8 cellular contexts compared by ENCODE assay signal in the genomic region with DNA sequence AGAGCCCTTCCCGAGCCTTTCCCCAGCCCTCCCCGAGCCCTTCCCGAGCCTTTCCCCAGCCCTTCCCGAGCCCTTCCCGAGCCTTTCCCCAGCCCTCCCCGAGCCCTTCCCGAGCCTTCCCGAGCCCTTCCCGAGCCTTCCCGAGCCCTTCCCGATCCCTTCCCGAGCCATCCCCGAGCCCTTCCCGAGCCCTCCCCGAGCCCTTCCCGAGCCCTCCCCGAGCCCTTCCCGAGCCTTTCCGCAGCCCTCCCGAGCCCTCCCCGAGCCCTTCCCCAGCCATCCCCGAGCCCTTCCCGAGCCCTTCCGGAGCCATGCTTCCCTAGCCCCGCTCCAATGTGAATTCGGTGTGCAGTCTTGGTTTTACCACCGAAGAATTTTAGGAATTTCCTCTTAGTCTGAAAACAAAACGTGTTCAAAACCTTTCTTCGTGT. TPM values are rescaled to one million over a fixed set of nuclear protein-coding genes. Genes with fewer than 3 reads are reported as not detected.
DNase-seq lines count a peak whose midpoint lies in the region; TF ChIP-seq lines count a peak whose summit lies in the region.
"Not testable (repeated sequence)": the region's sequence is repeated elsewhere in the genome, so short reads cannot be mapped to it uniquely, and the experiment has no call there.

No MANE protein-coding gene starts in this region.

- not testable (repeated sequence) for H3K36me3 Mint-ChIP-seq in H9 (ENCODE audit: insufficient read depth in 1 of 3, low read depth in 3 of 3); chondrocyte (ENCODE audit: low read depth)

- H3K4me3 Mint-ChIP-seq in H9 (peak overlapping the region in 1 of 2 experiments; percentile 64; a peak in 2 of 5 replicates), chondrocyte (ENCODE audit: unreplicated experiment) (peak overlapping the region; percentile 38)

- H4K20me1 ChIP-seq in H9 (ENCODE audit: control insufficient read depth, insufficient read depth, insufficient read length); smooth muscle cell (ENCODE audit: low read depth): not testable (repeated sequence)

- not testable (repeated sequence) for H2BK20ac ChIP-seq in H9 (ENCODE audit: low read depth, low read length, poor library complexity, severe bottlenecking)

- H3K4me1 Mint-ChIP-seq in H9 (peaks cover 5 to 16% of the 10 kb centered on the region in 2 experiments), chondrocyte (ENCODE audit: low read depth) (peaks cover 61% of the 10 kb centered on the region)

- peaks cover 49% of the 10 kb centered on the region for H3K27me3 Mint-ChIP-seq in H9 (ENCODE audit: low read depth)
- H3K27me3 Mint-ChIP-seq in chondrocyte (ENCODE audit: low read depth), result not testable (repeated sequence)

- not testable (repeated sequence) for H4K8ac ChIP-seq in H9 (replicated peaks; ENCODE audit: insufficient read length, low read depth, low read length)

- no CpG with 5 or more reads among the region's 29 CpGs for WGBS in H9 (ENCODE audit: extremely low coverage, insufficient read length, low lambda C conversion rate)
- WGBS in smooth muscle cell (ENCODE audit: low lambda C conversion rate), result 14% methylated on average over 16 of the region's 29 CpGs

- not testable (repeated sequence) for H3K4me1 ChIP-seq in H9 (ENCODE audit: insufficient read depth, low read length); cardiac muscle cell (ENCODE audit: low read depth)
- H3K4me1 ChIP-seq in smooth muscle cell (ENCODE audit: low read depth), result peaks cover 11% of the 10 kb centered on the region

- not testable (repeated sequence) for H3F3A ChIP-seq in smooth muscle cell (ENCODE audit: low read depth)

- not testable (repeated sequence) for H3K18ac ChIP-seq in H9 (ENCODE audit: insufficient read length, low read depth, low read length)

- not testable (repeated sequence) for H3K79me2 ChIP-seq in H9 (ENCODE audit: insufficient read depth, low read length); smooth muscle cell (ENCODE audit: low read depth)

- DNase-seq in AG08395 (ENCODE audit: low spot score) (peak; percentile 61), H9 (peak; percentile 74), NCI-H2081 (lab: John Stamatoyannopoulos, UW) (peak; percentile 53 to 67), chondrocyte (ENCODE audit: low spot score) (peak; percentile 83), cardiac muscle cell (ENCODE audit: low read depth in 1 of 2, low spot score in 1 of 2) (peak; percentile 72 to 77), midbrain (lab: John Stamatoyannopoulos, UW) (peak; percentile 28), smooth muscle cell (lab: John Stamatoyannopoulos, UW; ENCODE audit: unreplicated experiment) (peak; percentile 67)

- H3K4ac ChIP-seq in H9 (ENCODE audit: low read depth, low read length), result not testable (repeated sequence)

- not testable (repeated sequence) for H3K79me1 ChIP-seq in H9 (ENCODE audit: insufficient read depth, low read depth, low read length, poor library complexity, severe bottlenecking)

- H4K91ac ChIP-seq in H9 (ENCODE audit: insufficient read length, low read depth, low read length), result not testable (repeated sequence)

- H3K9me3 Mint-ChIP-seq in H9; chondrocyte (ENCODE audit: low read depth): not testable (repeated sequence)

- H2BK12ac ChIP-seq in H9 (ENCODE audit: insufficient read length, low read depth, low read length), result not testable (repeated sequence)

- H3K9me3 ChIP-seq in H9 (ENCODE audit: control insufficient read depth, low read depth, low read length); cardiac muscle cell (ENCODE audit: low read depth); smooth muscle cell (replicated peaks; ENCODE audit: low read depth): not testable (repeated sequence)

- H3K14ac ChIP-seq in H9 (ENCODE audit: insufficient read depth, low read length), result not testable (repeated sequence)

- H3K27me3 ChIP-seq in H9 (ENCODE audit: insufficient read depth, low read length); smooth muscle cell (ENCODE audit: low read depth): not testable (repeated sequence)
- H3K27me3 ChIP-seq in cardiac muscle cell, result peaks cover 47% of the 10 kb centered on the region

- not testable (repeated sequence) for H3K9ac ChIP-seq in H9 (ENCODE audit: extremely low read depth, insufficient read length, low read length); smooth muscle cell (ENCODE audit: low read depth)

- H3K27ac Mint-ChIP-seq in H9, result not testable (repeated sequence)
- H3K27ac Mint-ChIP-seq in chondrocyte (ENCODE audit: unreplicated experiment), result peak overlapping the region; percentile 89

- not testable (repeated sequence) for H2AFZ ChIP-seq in H9 (ENCODE audit: low read length); smooth muscle cell (ENCODE audit: low read depth)

- H3T11ph ChIP-seq in H9 (ENCODE audit: low read length), result not testable (repeated sequence)

- H3K23me2 ChIP-seq in H9 (ENCODE audit: insufficient read length, low read depth, low read length, poor library complexity, severe bottlenecking), result not testable (repeated sequence)

- not testable (repeated sequence) for H3K56ac ChIP-seq in H9 (ENCODE audit: insufficient read length, low read depth, low read length)

- H3K23ac ChIP-seq in H9 (ENCODE audit: insufficient read length, low read depth, low read length), result not testable (repeated sequence)

- TF ChIP-seq CTCF in H9 (conservative IDR thresholded peaks at IDR 0.05); WI38 (IDR thresholded peaks at IDR 0.05; ENCODE audit: low read depth, low read length); chondrocyte (IDR thresholded peaks at IDR 0.05); cardiac muscle cell (IDR thresholded peaks at IDR 0.05; ENCODE audit: low read depth, low read length); smooth muscle cell (IDR thresholded peaks at IDR 0.05; ENCODE audit: borderline replicate concordance, insufficient read depth, poor library complexity, severe bottlenecking): not testable (repeated sequence)

- H2BK5ac ChIP-seq in H9 (ENCODE audit: insufficient read length, low read length), result not testable (repeated sequence)

- H2BK15ac ChIP-seq in H9 (ENCODE audit: low read depth, low read length), result not testable (repeated sequence)

- not testable (repeated sequence) for H3K27ac ChIP-seq in H9 (ENCODE audit: insufficient read length, low read depth, low read length); cardiac muscle cell; smooth muscle cell (ENCODE audit: low read depth)

- not testable (repeated sequence) for H2BK120ac ChIP-seq in H9 (ENCODE audit: low read depth, low read length, poor library complexity, severe bottlenecking)

- H3K4me2 ChIP-seq in H9 (ENCODE audit: insufficient read depth, insufficient read length, low read length); smooth muscle cell: not testable (repeated sequence)

- not testable (repeated sequence) for H3K36me3 ChIP-seq in cardiac muscle cell; smooth muscle cell (ENCODE audit: low read depth)

- H2AK5ac ChIP-seq in H9 (ENCODE audit: insufficient read length, low read length), result not testable (repeated sequence)

- not testable (repeated sequence) for H4K5ac ChIP-seq in H9 (ENCODE audit: insufficient read length, low read depth, low read length)

- H3K4me3 ChIP-seq in WI38 (ENCODE audit: low read depth, low read length), result peak overlapping the region; percentile 37; the same call in 1 of the 2 replicates
- not testable (repeated sequence) for H3K4me3 ChIP-seq in cardiac muscle cell, smooth muscle cell

RNA-seq across cellular contexts. Expression of a gene that starts 35.2 kb away (rescaled TPM):
- total RNA-seq in H9 (2021) (25.8 and 26.1 TPM in 2 replicates), chondrocyte (70.4 to 76.3 TPM (median 75.7 TPM) in 3 replicates), cardiac muscle cell (32.7 and 40.7 TPM in 2 replicates), smooth muscle cell (11.7 and 16.1 TPM in 2 replicates)
- polyA plus RNA-seq in cardiac muscle cell (18.7 and 22.9 TPM in 2 replicates), smooth muscle cell (29.6 and 30.7 TPM in 2 replicates)

RNA-seq across cellular contexts. Expression of a gene that starts 53.4 kb away (rescaled TPM):
- 0.09 and 0.13 TPM in 2 replicates for total RNA-seq in H9 (2021)
- 0.72 to 1.6 TPM (median 0.75 TPM) in 3 replicates for total RNA-seq in chondrocyte
- 0.25 and 0.77 TPM in 2 replicates for total RNA-seq in cardiac muscle cell
- 2.8 and 6.3 TPM in 2 replicates for polyA plus RNA-seq in cardiac muscle cell
- total RNA-seq in smooth muscle cell, result 0.67 TPM in 1 of 2 replicates, not detected in the other
- 1.6 and 1.7 TPM in 2 replicates for polyA plus RNA-seq in smooth muscle cell

RNA-seq across cellular contexts. Expression of a gene that starts 59.8 kb away (rescaled TPM):
- total RNA-seq in H9 (2021), result 9.4 and 14.5 TPM in 2 replicates
- total RNA-seq in chondrocyte, result 42.6 to 53.0 TPM (median 46.0 TPM) in 3 replicates
- total RNA-seq in cardiac muscle cell, result 13.0 and 14.9 TPM in 2 replicates
- polyA plus RNA-seq in cardiac muscle cell, result 29.9 and 34.0 TPM in 2 replicates
- 6.3 and 9.6 TPM in 2 replicates for total RNA-seq in smooth muscle cell
- polyA plus RNA-seq in smooth muscle cell, result 47.4 and 49.9 TPM in 2 replicates

Comparison
In these comparisons a context has a peak if more than half of its experiments do, and no peak if none do; other contexts are left out.
1. DNase-seq: peak in every context shown above with its lines; median percentile 83 in chondrocyte; 74 in cardiac muscle cell; 74 in H9; 67 in smooth muscle cell; 61 in AG08395; 60 in NCI-H2081; 28 in midbrain.